In the genomic region with DNA sequence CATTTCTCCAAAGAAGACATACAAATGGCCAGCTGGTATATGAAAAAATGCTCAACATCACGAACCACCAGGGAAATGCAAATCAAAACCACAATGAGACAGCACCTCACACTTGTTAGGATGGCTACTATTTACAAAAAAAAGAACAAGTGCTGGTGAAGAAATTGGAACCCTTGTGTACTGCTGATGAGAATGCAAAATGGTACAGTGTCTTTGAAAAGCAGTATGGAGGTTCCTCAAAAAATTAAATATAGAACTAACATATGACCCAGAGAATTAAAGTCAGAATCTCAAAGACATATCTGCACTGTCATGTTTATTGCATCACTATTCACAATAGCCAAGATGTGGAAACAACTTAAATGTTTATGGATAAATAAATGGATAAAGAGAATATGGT, we compare ENCODE assay signal across 12 cellular contexts.
"Had no signal": no experiment of that assay in that cellular context is flagged by ENCODE, and none has a peak within 500 bp of the region (broad histone marks: within the 10 kb centered on the region; RNA-seq: fewer than 3 reads in every experiment).

No MANE protein-coding gene starts in this region.

- DNase-seq: activated CD4-positive, alpha-beta T cell treated with anti-CD3 and anti-CD28 coated beads for 1 hour; activated CD8-positive, alpha-beta memory T cell treated with anti-CD3 and anti-CD28 coated beads for 24 hours; activated gamma-delta T cell; effector CD4-positive, alpha-beta T cell; head of caudate nucleus; right lobe of liver; stimulated activated CD4-positive, alpha-beta T cell treated with anti-CD3 and anti-CD28 coated beads, Interleukin-4, amount 100 ng/mL, for 24 hours; stomach; testis; WERI-Rb-1 had no signal

- ATAC-seq: natural killer cell treated with Interleukin-12 subunit alpha and Interleukin-12 subunit beta and Interleukin-15 and Interleukin-18, amount 100 ng/mL, for 72 hours; right lobe of liver; stimulated activated effector memory CD8-positive, alpha-beta T cell treated with anti-CD3 and anti-CD28 coated beads, Interleukin-12 subunit alpha, Interleukin-12 subunit beta, amount 100 ng/mL, for 72 hours had no signal
